Comparison of ENCODE assay signal across 16 cellular contexts in genomic region chr17:45008191-45008590, GRCh38. TPM values are rescaled to one million over a fixed set of nuclear protein-coding genes. Genes with fewer than 3 reads are reported as not detected.
A peak's percentile ranks its signal among the peaks of the same experiment; 100 is the strongest.
DNase-seq lines count a peak whose midpoint lies in the region; ATAC-seq, FAIRE-seq and TF ChIP-seq lines count a peak whose summit lies in the region.
"Had no signal": no experiment of that assay in that cellular context is flagged by ENCODE, and none has a peak within 500 bp of the region (broad histone marks: within the 10 kb centered on the region; RNA-seq: fewer than 3 reads in every experiment).

No MANE protein-coding gene starts in this region.

- H3K36me3 ChIP-seq in HepG2 (replicated peaks in 1 of 2; ENCODE audit: control insufficient read depth in 1 of 2, insufficient read depth in 2 of 2, low read length in 2 of 2) (no peaks in the 10 kb centered on the region), right lobe of liver (no peaks in the 10 kb centered on the region), GM12878 (ENCODE audit: control insufficient read depth in 2 of 2, insufficient read depth in 2 of 2, low read length in 1 of 2) (no peaks in the 10 kb centered on the region)
- H3K36me3 ChIP-seq: BLaER1 had no signal

- CTCF ChIA-PET in HepG2 (lab: Yijun Ruan, JAX; ENCODE audit: low intra/inter-chr PET ratio, low total read pairs) = no interaction called here
- CTCF ChIA-PET in GM12878 (lab: Yijun Ruan, JAX) = interaction anchor here (3.8 kb wide), 1 partner anchor 13 kb away, joined by 14 read pairs; no protein-coding TSS in a partner anchor

- intact Hi-C loops in HepG2 (cut with micrococcal nuclease; ENCODE audit: unreplicated experiment) (no loop called here), right lobe of liver (cut with DNase I) (no loop called here), GM12878 (cut with micrococcal nuclease; ENCODE audit: unreplicated experiment) (no loop called here), posterior vena cava (cut with DNase I) (no loop called here)

- TF ChIP-seq EP300 in HepG2 (IDR thresholded peaks at IDR 0.05; ENCODE audit: low read depth in 2 of 2, low read length in 2 of 2) (no peak), HepG2 (CRISPR knock-in tag; IDR thresholded peaks at IDR 0.05; ENCODE audit: borderline replicate concordance) (no peak), GM12878 (IDR thresholded peaks at IDR 0.05; ENCODE audit: borderline replicate concordance in 1 of 2, control insufficient read depth in 1 of 2, low read depth in 2 of 2, low read length in 2 of 2) (no peak)

- H3K4me1 ChIP-seq in HepG2 (ENCODE audit: insufficient read depth, low read length) = peaks cover 6% of the 10 kb centered on the region
- H3K4me1 ChIP-seq in right lobe of liver = no peaks in the 10 kb centered on the region
- no peaks in the 10 kb centered on the region for H3K4me1 ChIP-seq in GM12878 (ENCODE audit: control insufficient read depth, insufficient read depth, low read length)

- ATAC-seq in HepG2 = peak; percentile 20; the same call in 2 of the 3 replicates
- no peak for ATAC-seq in right lobe of liver
- ATAC-seq in GM12878 = no peak
- ATAC-seq in naive thymus-derived CD8-positive, alpha-beta T cell = no peak
- ATAC-seq: Panc1, Right ventricle myocardium inferior had no signal

- H3K4me2 ChIP-seq in HepG2 (ENCODE audit: low read depth, low read length) (no peak overlapping the region), GM12878 (ENCODE audit: control insufficient read depth, insufficient read depth) (no peak overlapping the region)
- H3K4me2 ChIP-seq: BLaER1, SK-N-SH had no signal

- no peak overlapping the region for H3K27ac ChIP-seq in HepG2 (ENCODE audit: extremely low read length, insufficient read depth, low read length)
- H3K27ac ChIP-seq in right lobe of liver = no peak overlapping the region
- no peak overlapping the region for H3K27ac ChIP-seq in GM12878 (ENCODE audit: control insufficient read depth, insufficient read depth)
- H3K27ac ChIP-seq: BLaER1 had no signal

- no peak overlapping the region for H3K9ac ChIP-seq in HepG2 (ENCODE audit: insufficient read depth, low read depth, low read length)
- H3K9ac ChIP-seq in GM12878 (ENCODE audit: control insufficient read depth, insufficient read depth, low read length) = no peak overlapping the region
- H3K9ac ChIP-seq: BLaER1, SK-N-SH had no signal

- no peaks in the 10 kb centered on the region for H3K9me3 Mint-ChIP-seq in naive thymus-derived CD8-positive, alpha-beta T cell

- TF ChIP-seq RAD21 in HepG2 (CRISPR knock-in tag; IDR thresholded peaks at IDR 0.05) (no peak), GM12878 (IDR thresholded peaks at IDR 0.05; ENCODE audit: insufficient read depth, low read depth, low read length) (no peak)

- H3K9me3 ChIP-seq in HepG2 (ENCODE audit: low read length) (no peaks in the 10 kb centered on the region), right lobe of liver (no peaks in the 10 kb centered on the region), GM12878 (replicated peaks; ENCODE audit: control insufficient read depth, insufficient read depth, low read length) (no peaks in the 10 kb centered on the region)
- H3K9me3 ChIP-seq: BLaER1, SK-N-SH had no signal

- DNase-seq in HepG2 (ENCODE audit: low spot score) (no peak), right lobe of liver (no peak), NB4 (ENCODE audit: low read depth) (peak; percentile 50), GM12878 (ENCODE audit: low read depth, low spot score) (no peak), posterior vena cava (ENCODE audit: low spot score) (no peak), cerebellum (ENCODE audit: low spot score) (no peak)
- no peak for DNase-seq in naive thymus-derived CD8-positive, alpha-beta T cell
- DNase-seq: H7, NCI-H1436 treated with DMSO at 0.1 percent for 48 hours, NCI-H2029 treated with DMSO at 0.1 percent for 48 hours, NCI-H2171 treated with DMSO at 0.1 percent for 48 hours, SK-N-SH had no signal

- RAD21 ChIA-PET in GM12878 (lab: Charles Lee; ENCODE audit: unreplicated experiment) = interaction anchor here (1.3 kb wide), 1 partner anchor 88 kb away, joined by 5 read pairs; no protein-coding TSS in a partner anchor

- no peak for TF ChIP-seq CTCF in HepG2 (CRISPR knock-in tag; IDR thresholded peaks at IDR 0.05)
- no peak for TF ChIP-seq CTCF in right lobe of liver (IDR thresholded peaks at IDR 0.05)
- no peak for TF ChIP-seq CTCF in NB4 (IDR thresholded peaks at IDR 0.05; ENCODE audit: low read depth, low read length)
- TF ChIP-seq CTCF in GM12878 (IDR thresholded peaks at IDR 0.05 in 2 of 3, conservative IDR thresholded peaks at IDR 0.05 in 1 of 3; ENCODE audit: control insufficient read depth in 2 of 3, extremely low read depth in 1 of 3, insufficient read depth in 1 of 3, low read depth in 3 of 3, low read length in 3 of 3) = no peak

- H3K4me3 Mint-ChIP-seq in naive thymus-derived CD8-positive, alpha-beta T cell = no peak overlapping the region

- peaks cover 7 to 24% (median 13%) of the 10 kb centered on the region in 5 donors for H3K27me3 Mint-ChIP-seq in naive thymus-derived CD8-positive, alpha-beta T cell

- POLR2A ChIA-PET in HepG2 (lab: Yijun Ruan, JAX) (interaction anchor here (0.8 kb wide), 1 partner anchor 53 kb away, joined by 3 read pairs; the partner anchor contains the start of gene NMT1), GM12878 (lab: Charles Lee) (no interaction called here)
- POLR2A ChIA-PET in naive thymus-derived CD8-positive, alpha-beta T cell (lab: Charles Lee) = no interaction called here

- FAIRE-seq in HepG2 (lab: Jason Lieb, UNC) (no peak), GM12878 (lab: Jason Lieb, UNC) (no peak)
- FAIRE-seq: A204.1 had no signal

- in situ Hi-C loops in HepG2 (cut with HindIII; ENCODE audit: extremely low pct_ligation_motif_present, low pct_unique_long_range_greater_than_20kb) = loop anchor here (25.0 kb wide), 1 partner anchor 221 kb away; no protein-coding TSS in a partner anchor
- in situ Hi-C loops in GM12878 (cut with MboI) = no loop called here

- 19% methylated on average over 12 of the region's 12 CpGs for WGBS in HepG2 (ENCODE audit: low lambda C conversion rate)
- 60% methylated on average over 12 of the region's 12 CpGs for WGBS in right lobe of liver (ENCODE audit: insufficient coverage, low coverage, low lambda C conversion rate, missing lambda C conversion rate)
- 25% methylated on average over 12 of the region's 12 CpGs for WGBS in GM12878 (ENCODE audit: insufficient coverage, insufficient replicate concordance, low lambda C conversion rate, missing lambda C conversion rate)

- no peak overlapping the region for H2AFZ ChIP-seq in HepG2 (ENCODE audit: low read length)
- H2AFZ ChIP-seq in GM12878 (ENCODE audit: control insufficient read depth, low read depth, low read length) = no peak overlapping the region

- no peak overlapping the region for H3K27ac Mint-ChIP-seq in naive thymus-derived CD8-positive, alpha-beta T cell

- peaks cover 11 to 43% of the 10 kb centered on the region in 2 experiments for H3K27me3 ChIP-seq in HepG2 (ENCODE audit: control insufficient read depth in 1 of 2, insufficient read depth in 2 of 2, low read length in 2 of 2)
- no peaks in the 10 kb centered on the region for H3K27me3 ChIP-seq in right lobe of liver
- H3K27me3 ChIP-seq in GM12878 (replicated peaks in 1 of 2; ENCODE audit: control insufficient read depth in 2 of 2, insufficient read depth in 2 of 2, low read length in 1 of 2) = no peaks in the 10 kb centered on the region; a peak in 1 of 4 replicates
- H3K27me3 ChIP-seq: BLaER1 had no signal

- SMC1A ChIA-PET in GM12878 (lab: Charles Lee; ENCODE audit: uncharacterized antibody, unreplicated experiment) = no interaction called here

- H3K36me3 Mint-ChIP-seq in naive thymus-derived CD8-positive, alpha-beta T cell = peaks cover 0 to 8% (median 0%) of the 10 kb centered on the region in 3 donors

- H3K4me3 ChIP-seq in HepG2 (replicated peaks in 1 of 3; ENCODE audit: insufficient read depth in 1 of 3, low read depth in 2 of 3, low read length in 3 of 3) (no peak overlapping the region), right lobe of liver (no peak overlapping the region), NB4 (ENCODE audit: low read depth, low read length) (no peak overlapping the region), GM12878 (no peak overlapping the region)
- H3K4me3 ChIP-seq: BLaER1 had no signal

- no peaks in the 10 kb centered on the region for H3K4me1 Mint-ChIP-seq in naive thymus-derived CD8-positive, alpha-beta T cell

- H4K20me1 ChIP-seq in HepG2 (ENCODE audit: insufficient read depth, low read length) = no peaks in the 10 kb centered on the region
- H4K20me1 ChIP-seq in GM12878 (ENCODE audit: control insufficient read depth, insufficient read depth) = no peaks in the 10 kb centered on the region
- H4K20me1 ChIP-seq: BLaER1 had no signal

- H3K79me2 ChIP-seq in HepG2 (ENCODE audit: insufficient read depth, low read length) (no peaks in the 10 kb centered on the region), GM12878 (ENCODE audit: control insufficient read depth, insufficient read depth, low read length) (no peaks in the 10 kb centered on the region)

- BruUV-seq in HepG2 (replicated peaks; lab: Mats Ljungman, UMichigan) (no TSS peak), GM12878 (replicated peaks; lab: Mats Ljungman, UMichigan) (no TSS peak)

- TF ChIP-seq POLR2A in HepG2 (IDR thresholded peaks at IDR 0.05; ENCODE audit: insufficient read depth in 1 of 2, low read depth in 2 of 2, low read length in 2 of 2) (no peak), right lobe of liver (IDR thresholded peaks at IDR 0.05) (no peak), NB4 (IDR thresholded peaks at IDR 0.05; ENCODE audit: extremely low read depth, insufficient read length) (no peak), GM12878 (IDR thresholded peaks at IDR 0.05; ENCODE audit: low read depth, low read length) (no peak)

RNA-seq across cellular contexts. Expression of gene C1QL1, which starts 40.1 kb away (rescaled TPM):
- 0.11 TPM in 1 of 2 replicates, not detected in the other for total RNA-seq in HepG2 (2016; rRNA removed; fragmentation: Illumina TruSeq; extraction: Trizol)
- not detected in 2 replicates for total RNA-seq in HepG2 (2016; cell fraction: cytosol; rRNA removed; fragmentation: Illumina TruSeq; extraction: Trizol; ENCODE audit: low read depth)
- total RNA-seq in HepG2 (2016; cell fraction: insoluble cytoplasmic fraction; rRNA removed; fragmentation: Illumina TruSeq; extraction: Trizol) = not detected in 2 replicates
- 0.14 TPM in 1 of 2 replicates, not detected in the other for total RNA-seq in HepG2 (2016; cell fraction: membrane; rRNA removed; fragmentation: Illumina TruSeq; extraction: Trizol)
- not detected in 2 replicates for total RNA-seq in HepG2 (2016; cell fraction: nucleus; rRNA removed; fragmentation: Illumina TruSeq; extraction: Trizol)
- 0.07 and 0.11 TPM in 2 replicates for polyA plus RNA-seq in HepG2 (2011; rRNA removed)
- 0.10 and 0.20 TPM in 2 replicates for polyA plus RNA-seq in HepG2 (2011; cell fraction: cytosol; rRNA removed)
- 0.14 TPM in 1 of 2 replicates, not detected in the other for polyA plus RNA-seq in HepG2 (2011; cell fraction: nucleus; rRNA removed)
- polyA plus RNA-seq in HepG2 (2012) = 0.24 TPM in 1 of 2 replicates, not detected in the other
- 0.38 and 0.43 TPM in 2 replicates for polyA plus RNA-seq in HepG2 (2016; cell fraction: cytosol; fragmentation: Illumina TruSeq; extraction: Trizol; ENCODE audit: low read depth)
- polyA plus RNA-seq in HepG2 (2016; cell fraction: insoluble cytoplasmic fraction; fragmentation: Illumina TruSeq; extraction: Trizol; ENCODE audit: low read depth) = not detected in 2 replicates
- 0.15 and 0.29 TPM in 2 replicates for polyA plus RNA-seq in HepG2 (2016; cell fraction: membrane; fragmentation: Illumina TruSeq; extraction: Trizol; ENCODE audit: low read depth)
- not detected in 2 replicates for polyA plus RNA-seq in HepG2 (2016; cell fraction: nucleus; fragmentation: Illumina TruSeq; extraction: Trizol; ENCODE audit: insufficient read depth, low read depth)
- polyA minus RNA-seq in HepG2 (2011; rRNA and poly(A)+ RNA removed; ENCODE audit: low replicate concordance) = 1.1 TPM in 1 of 2 replicates, not detected in the other
- polyA minus RNA-seq in HepG2 (2011; cell fraction: cytosol; rRNA and poly(A)+ RNA removed) = not detected in 2 replicates
- polyA minus RNA-seq in HepG2 (2011; cell fraction: nucleus; rRNA and poly(A)+ RNA removed) = not detected in 2 replicates
- total RNA-seq in right lobe of liver = under 1 TPM in 4 of 6 experiments, not detected in 2; 0.31 to 0.62 (median 0.38) TPM
- not detected in 2 replicates for total RNA-seq in GM12878 (2013; cell fraction: nucleolus; rRNA removed)
- not detected in 2 replicates for total RNA-seq in GM12878 (2014; rRNA removed)
- total RNA-seq in GM12878 (2014; rRNA removed; fragmentation: Illumina TruSeq; extraction: Trizol) = not detected in 2 replicates
- total RNA-seq in GM12878 (2021) = not detected in 2 replicates
- polyA plus RNA-seq in GM12878 (2011; ENCODE audit: low read depth) = not detected
- not detected in 2 replicates for polyA plus RNA-seq in GM12878 (2011; rRNA removed)
- not detected in 2 replicates for polyA plus RNA-seq in GM12878 (2011; cell fraction: cytosol; rRNA removed)
- not detected in 2 replicates for polyA plus RNA-seq in GM12878 (2011; cell fraction: nucleus; rRNA removed)
- 0.11 TPM in 1 of 2 replicates, not detected in the other for polyA plus RNA-seq in GM12878 (2012)
- not detected in 2 replicates for polyA plus RNA-seq in GM12878 (2014; fragmentation: Illumina TruSeq; extraction: Trizol)
- polyA plus RNA-seq in GM12878 (2014; fragmentation: Nextera tagmentation; extraction: Ambion mirVana) = not detected
- not detected in 2 replicates for polyA plus RNA-seq in GM12878 (2014; rRNA removed)
- not detected for polyA plus RNA-seq in GM12878 (2016; fragmentation: Nextera tagmentation; extraction: Ambion mirVana)
- polyA minus RNA-seq in GM12878 (2011; rRNA and poly(A)+ RNA removed) = not detected in 2 replicates
- polyA minus RNA-seq in GM12878 (2011; cell fraction: cytosol; rRNA and poly(A)+ RNA removed) = not detected in 2 replicates
- polyA minus RNA-seq in GM12878 (2011; cell fraction: nucleus; rRNA and poly(A)+ RNA removed) = not detected in 2 replicates
- under 1 TPM; 0.19 to 0.42 TPM for total RNA-seq in posterior vena cava
- total RNA-seq in cerebellum = 4.3 TPM
- total RNA-seq in naive thymus-derived CD8-positive, alpha-beta T cell = not detected
- not detected for polyA plus RNA-seq in naive thymus-derived CD8-positive, alpha-beta T cell

RNA-seq across cellular contexts. Expression of gene DCAKD, which starts 43.2 kb away (rescaled TPM):
- total RNA-seq in HepG2 (2016; rRNA removed; fragmentation: Illumina TruSeq; extraction: Trizol) = 29.2 and 31.1 TPM in 2 replicates
- total RNA-seq in HepG2 (2016; cell fraction: cytosol; rRNA removed; fragmentation: Illumina TruSeq; extraction: Trizol; ENCODE audit: low read depth) = 17.8 and 18.9 TPM in 2 replicates
- 29.3 and 30.4 TPM in 2 replicates for total RNA-seq in HepG2 (2016; cell fraction: insoluble cytoplasmic fraction; rRNA removed; fragmentation: Illumina TruSeq; extraction: Trizol)
- total RNA-seq in HepG2 (2016; cell fraction: membrane; rRNA removed; fragmentation: Illumina TruSeq; extraction: Trizol) = 31.0 and 36.7 TPM in 2 replicates
- 13.3 and 14.3 TPM in 2 replicates for total RNA-seq in HepG2 (2016; cell fraction: nucleus; rRNA removed; fragmentation: Illumina TruSeq; extraction: Trizol)
- 25.9 and 30.2 TPM in 2 replicates for polyA plus RNA-seq in HepG2 (2011; rRNA removed)
- 27.0 and 35.9 TPM in 2 replicates for polyA plus RNA-seq in HepG2 (2011; cell fraction: cytosol; rRNA removed)
- 35.9 and 42.1 TPM in 2 replicates for polyA plus RNA-seq in HepG2 (2011; cell fraction: nucleus; rRNA removed)
- polyA plus RNA-seq in HepG2 (2012) = 21.9 and 25.6 TPM in 2 replicates
- 14.2 and 18.1 TPM in 2 replicates for polyA plus RNA-seq in HepG2 (2016; cell fraction: cytosol; fragmentation: Illumina TruSeq; extraction: Trizol; ENCODE audit: low read depth)
- polyA plus RNA-seq in HepG2 (2016; cell fraction: insoluble cytoplasmic fraction; fragmentation: Illumina TruSeq; extraction: Trizol; ENCODE audit: low read depth) = 30.0 and 35.6 TPM in 2 replicates
- polyA plus RNA-seq in HepG2 (2016; cell fraction: membrane; fragmentation: Illumina TruSeq; extraction: Trizol; ENCODE audit: low read depth) = 26.8 and 28.1 TPM in 2 replicates
- 28.5 and 31.2 TPM in 2 replicates for polyA plus RNA-seq in HepG2 (2016; cell fraction: nucleus; fragmentation: Illumina TruSeq; extraction: Trizol; ENCODE audit: insufficient read depth, low read depth)
- polyA minus RNA-seq in HepG2 (2011; rRNA and poly(A)+ RNA removed; ENCODE audit: low replicate concordance) = 34.7 and 107 TPM in 2 replicates
- polyA minus RNA-seq in HepG2 (2011; cell fraction: cytosol; rRNA and poly(A)+ RNA removed) = 36.1 and 39.1 TPM in 2 replicates
- polyA minus RNA-seq in HepG2 (2011; cell fraction: nucleus; rRNA and poly(A)+ RNA removed) = 14.9 and 19.5 TPM in 2 replicates
- 10 to 100 TPM; 13.2 to 20.6 (median 16.6) TPM for total RNA-seq in right lobe of liver
- 35.2 and 43.0 TPM in 2 replicates for total RNA-seq in GM12878 (2013; cell fraction: nucleolus; rRNA removed)
- 49.4 and 62.7 TPM in 2 replicates for total RNA-seq in GM12878 (2014; rRNA removed)
- 23.0 and 27.9 TPM in 2 replicates for total RNA-seq in GM12878 (2014; rRNA removed; fragmentation: Illumina TruSeq; extraction: Trizol)
- total RNA-seq in GM12878 (2021) = 44.4 and 45.8 TPM in 2 replicates
- 11.7 TPM for polyA plus RNA-seq in GM12878 (2011; ENCODE audit: low read depth)
- polyA plus RNA-seq in GM12878 (2011; rRNA removed) = 14.1 and 32.8 TPM in 2 replicates
- polyA plus RNA-seq in GM12878 (2011; cell fraction: cytosol; rRNA removed) = 55.7 and 60.8 TPM in 2 replicates
- polyA plus RNA-seq in GM12878 (2011; cell fraction: nucleus; rRNA removed) = 57.5 and 71.0 TPM in 2 replicates
- polyA plus RNA-seq in GM12878 (2012) = 26.3 and 28.2 TPM in 2 replicates
- polyA plus RNA-seq in GM12878 (2014; fragmentation: Illumina TruSeq; extraction: Trizol) = 18.9 and 21.5 TPM in 2 replicates
- polyA plus RNA-seq in GM12878 (2014; fragmentation: Nextera tagmentation; extraction: Ambion mirVana) = 10 to 100 TPM; 11.6 to 11.7 TPM
- polyA plus RNA-seq in GM12878 (2014; rRNA removed) = 45.7 and 46.5 TPM in 2 replicates
- polyA plus RNA-seq in GM12878 (2016; fragmentation: Nextera tagmentation; extraction: Ambion mirVana) = 10 to 100 TPM; 43.8 to 46.1 TPM
- 29.1 and 56.8 TPM in 2 replicates for polyA minus RNA-seq in GM12878 (2011; rRNA and poly(A)+ RNA removed)
- polyA minus RNA-seq in GM12878 (2011; cell fraction: cytosol; rRNA and poly(A)+ RNA removed) = 22.7 and 27.9 TPM in 2 replicates
- polyA minus RNA-seq in GM12878 (2011; cell fraction: nucleus; rRNA and poly(A)+ RNA removed) = 21.2 and 26.2 TPM in 2 replicates
- total RNA-seq in posterior vena cava = 10 to 100 TPM; 17.9 to 19.9 TPM
- total RNA-seq in cerebellum = 41.9 TPM
- total RNA-seq in naive thymus-derived CD8-positive, alpha-beta T cell = 10 to 100 TPM; 36.1 to 37.9 TPM
- 10 to 100 TPM; 13.1 to 16.1 (median 16.0) TPM for polyA plus RNA-seq in naive thymus-derived CD8-positive, alpha-beta T cell

RNA-seq across cellular contexts. Expression of gene NMT1, which starts 52.9 kb away (rescaled TPM):
- 142 and 194 TPM in 2 replicates for total RNA-seq in HepG2 (2016; rRNA removed; fragmentation: Illumina TruSeq; extraction: Trizol)
- total RNA-seq in HepG2 (2016; cell fraction: cytosol; rRNA removed; fragmentation: Illumina TruSeq; extraction: Trizol; ENCODE audit: low read depth) = 26.5 and 28.3 TPM in 2 replicates
- total RNA-seq in HepG2 (2016; cell fraction: insoluble cytoplasmic fraction; rRNA removed; fragmentation: Illumina TruSeq; extraction: Trizol) = 140 and 195 TPM in 2 replicates
- 38.6 and 40.6 TPM in 2 replicates for total RNA-seq in HepG2 (2016; cell fraction: membrane; rRNA removed; fragmentation: Illumina TruSeq; extraction: Trizol)
- total RNA-seq in HepG2 (2016; cell fraction: nucleus; rRNA removed; fragmentation: Illumina TruSeq; extraction: Trizol) = 107 and 123 TPM in 2 replicates
- 71.9 and 75.7 TPM in 2 replicates for polyA plus RNA-seq in HepG2 (2011; rRNA removed)
- 38.6 and 40.9 TPM in 2 replicates for polyA plus RNA-seq in HepG2 (2011; cell fraction: cytosol; rRNA removed)
- polyA plus RNA-seq in HepG2 (2011; cell fraction: nucleus; rRNA removed) = 44.4 and 51.3 TPM in 2 replicates
- 109 and 117 TPM in 2 replicates for polyA plus RNA-seq in HepG2 (2012)
- 13.3 and 16.4 TPM in 2 replicates for polyA plus RNA-seq in HepG2 (2016; cell fraction: cytosol; fragmentation: Illumina TruSeq; extraction: Trizol; ENCODE audit: low read depth)
- 189 and 216 TPM in 2 replicates for polyA plus RNA-seq in HepG2 (2016; cell fraction: insoluble cytoplasmic fraction; fragmentation: Illumina TruSeq; extraction: Trizol; ENCODE audit: low read depth)
- 22.9 and 24.5 TPM in 2 replicates for polyA plus RNA-seq in HepG2 (2016; cell fraction: membrane; fragmentation: Illumina TruSeq; extraction: Trizol; ENCODE audit: low read depth)
- 111 and 125 TPM in 2 replicates for polyA plus RNA-seq in HepG2 (2016; cell fraction: nucleus; fragmentation: Illumina TruSeq; extraction: Trizol; ENCODE audit: insufficient read depth, low read depth)
- polyA minus RNA-seq in HepG2 (2011; rRNA and poly(A)+ RNA removed; ENCODE audit: low replicate concordance) = 63.5 and 95.4 TPM in 2 replicates
- 254 and 276 TPM in 2 replicates for polyA minus RNA-seq in HepG2 (2011; cell fraction: cytosol; rRNA and poly(A)+ RNA removed)
- 44.7 and 70.7 TPM in 2 replicates for polyA minus RNA-seq in HepG2 (2011; cell fraction: nucleus; rRNA and poly(A)+ RNA removed)
- total RNA-seq in right lobe of liver = 10 to 100 TPM; 50.8 to 76.7 (median 72.0) TPM
- 95.0 and 103 TPM in 2 replicates for total RNA-seq in GM12878 (2013; cell fraction: nucleolus; rRNA removed)
- 118 and 121 TPM in 2 replicates for total RNA-seq in GM12878 (2014; rRNA removed)
- total RNA-seq in GM12878 (2014; rRNA removed; fragmentation: Illumina TruSeq; extraction: Trizol) = 391 and 395 TPM in 2 replicates
- 204 and 223 TPM in 2 replicates for total RNA-seq in GM12878 (2021)
- 42.9 TPM for polyA plus RNA-seq in GM12878 (2011; ENCODE audit: low read depth)
- polyA plus RNA-seq in GM12878 (2011; rRNA removed) = 116 and 138 TPM in 2 replicates
- polyA plus RNA-seq in GM12878 (2011; cell fraction: cytosol; rRNA removed) = 65.2 and 75.7 TPM in 2 replicates
- 129 and 147 TPM in 2 replicates for polyA plus RNA-seq in GM12878 (2011; cell fraction: nucleus; rRNA removed)
- polyA plus RNA-seq in GM12878 (2012) = 87.9 and 96.7 TPM in 2 replicates
- 80.7 and 216 TPM in 2 replicates for polyA plus RNA-seq in GM12878 (2014; fragmentation: Illumina TruSeq; extraction: Trizol)
- polyA plus RNA-seq in GM12878 (2014; fragmentation: Nextera tagmentation; extraction: Ambion mirVana) = 100 to 1,000 TPM; 282 to 342 TPM
- polyA plus RNA-seq in GM12878 (2014; rRNA removed) = 96.7 and 112 TPM in 2 replicates
- 100 to 1,000 TPM; 221 to 226 TPM for polyA plus RNA-seq in GM12878 (2016; fragmentation: Nextera tagmentation; extraction: Ambion mirVana)
- 62.4 and 90.4 TPM in 2 replicates for polyA minus RNA-seq in GM12878 (2011; rRNA and poly(A)+ RNA removed)
- polyA minus RNA-seq in GM12878 (2011; cell fraction: cytosol; rRNA and poly(A)+ RNA removed) = 128 and 150 TPM in 2 replicates
- 33.1 and 219 TPM in 2 replicates for polyA minus RNA-seq in GM12878 (2011; cell fraction: nucleus; rRNA and poly(A)+ RNA removed)
- 10 to 100 TPM; 71.8 to 83.5 TPM for total RNA-seq in posterior vena cava
- 30.4 TPM for total RNA-seq in cerebellum
- total RNA-seq in naive thymus-derived CD8-positive, alpha-beta T cell = 100 to 1,000 TPM; 130 to 139 TPM
- polyA plus RNA-seq in naive thymus-derived CD8-positive, alpha-beta T cell = 10 to 100 TPM; 55.2 to 70.8 (median 65.0) TPM

Comparison
In these comparisons a context has a peak if more than half of its experiments do, and no peak if none do; other contexts are left out.
1. Of the 75 proteins assayed by ChIP-seq in both HepG2 and GM12878: peak only in HepG2: none; only in GM12878: EED; in both: none; in neither: 74.